11 cellular contexts compared by ENCODE assay signal in the genomic region with DNA sequence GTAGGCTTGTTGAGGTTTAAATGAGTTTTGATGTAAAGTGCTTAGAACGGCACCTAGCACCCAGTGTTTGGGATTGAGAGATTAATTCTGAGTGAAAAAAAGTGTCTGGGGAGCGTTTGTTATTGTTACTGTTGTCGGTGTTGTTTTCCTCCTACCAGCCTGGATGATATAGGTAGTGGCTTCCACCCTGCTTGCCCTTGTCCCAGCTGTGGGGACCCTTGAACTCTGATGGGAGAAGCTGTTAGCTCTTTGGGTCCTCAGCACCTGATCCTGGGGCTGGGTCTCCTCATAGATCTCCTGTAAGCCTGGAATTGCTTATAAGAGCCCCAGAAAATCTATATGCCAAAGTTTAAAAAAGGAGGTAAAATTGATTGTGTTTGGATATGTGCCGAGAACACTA. TPM values are rescaled to one million over a fixed set of nuclear protein-coding genes. Genes with fewer than 3 reads are reported as not detected.
DNase-seq lines count a peak whose midpoint lies in the region; ATAC-seq and TF ChIP-seq lines count a peak whose summit lies in the region.
"Had no signal": no experiment of that assay in that cellular context is flagged by ENCODE, and none has a peak within 500 bp of the region (broad histone marks: within the 10 kb centered on the region; RNA-seq: fewer than 3 reads in every experiment).

No MANE protein-coding gene starts in this region.

- H3K4me1 Mint-ChIP-seq in activated naive CD8-positive, alpha-beta T cell treated with anti-CD3 and anti-CD28 coated beads for 36 hours, result peaks cover 66% of the 10 kb centered on the region

- TF ChIP-seq CTCF in left ventricle myocardium inferior (IDR thresholded peaks at IDR 0.05; ENCODE audit: borderline replicate concordance) (no peak), vagina (IDR thresholded peaks at IDR 0.05) (no peak), ascending aorta (IDR thresholded peaks at IDR 0.05) (no peak)

- intact Hi-C loops in left ventricle myocardium inferior (cut with micrococcal nuclease), result no loop called here
- intact Hi-C loops in Right ventricle myocardium superior (cut with DNase I), result no loop called here
- intact Hi-C loops in vagina (cut with DNase I), result no loop called here
- intact Hi-C loops in ascending aorta (cut with DNase I), result no loop called here

- H3K9me3 ChIP-seq in left ventricle myocardium inferior (replicated peaks) (no peaks in the 10 kb centered on the region), muscle layer of colon (ENCODE audit: low read length) (no peaks in the 10 kb centered on the region), vagina (no peaks in the 10 kb centered on the region), ascending aorta (no peaks in the 10 kb centered on the region)
- H3K9me3 ChIP-seq: Caco-2 had no signal

- H3K36me3 ChIP-seq in left ventricle myocardium inferior, result no peaks in the 10 kb centered on the region
- H3K36me3 ChIP-seq in muscle layer of colon (ENCODE audit: insufficient read depth, low read length), result no peaks in the 10 kb centered on the region
- H3K36me3 ChIP-seq in vagina, result no peaks in the 10 kb centered on the region
- no peaks in the 10 kb centered on the region for H3K36me3 ChIP-seq in ascending aorta

- H3K4me3 Mint-ChIP-seq in activated naive CD8-positive, alpha-beta T cell treated with anti-CD3 and anti-CD28 coated beads for 36 hours, result peak overlapping the region; percentile 96
- H3K4me3 Mint-ChIP-seq: HFFc6 had no signal

- H3K27me3 Mint-ChIP-seq in activated naive CD8-positive, alpha-beta T cell treated with anti-CD3 and anti-CD28 coated beads for 36 hours, result no peaks in the 10 kb centered on the region

- peak overlapping the region; percentile 99 for H3K27ac Mint-ChIP-seq in activated naive CD8-positive, alpha-beta T cell treated with anti-CD3 and anti-CD28 coated beads for 36 hours

- H3K36me3 Mint-ChIP-seq in activated naive CD8-positive, alpha-beta T cell treated with anti-CD3 and anti-CD28 coated beads for 36 hours, result peaks cover 51% of the 10 kb centered on the region

- H3K4me3 ChIP-seq in left ventricle myocardium inferior, result peak overlapping the region; percentile 53
- H3K4me3 ChIP-seq in muscle layer of colon (ENCODE audit: low read depth in 1 of 2, low read length in 2 of 2), result no peak overlapping the region
- peak overlapping the region; percentile 7 for H3K4me3 ChIP-seq in vagina
- peak overlapping the region in 1 of 2 donors; percentile 3 for H3K4me3 ChIP-seq in ascending aorta

- H3K4me1 ChIP-seq in left ventricle myocardium inferior (peaks cover 96% of the 10 kb centered on the region), muscle layer of colon (ENCODE audit: insufficient read depth, low read length) (peaks cover 8% of the 10 kb centered on the region), vagina (peaks cover 75% of the 10 kb centered on the region), ascending aorta (peaks cover 4% of the 10 kb centered on the region in 2 donors)

- H3K27me3 ChIP-seq in left ventricle myocardium inferior (ENCODE audit: low read depth) (no peaks in the 10 kb centered on the region), muscle layer of colon (ENCODE audit: control insufficient read depth in 1 of 2, insufficient read depth in 2 of 2, low read length in 2 of 2) (peaks cover 0 to 10% of the 10 kb centered on the region in 2 donors), vagina (no peaks in the 10 kb centered on the region), ascending aorta (peaks cover 5% of the 10 kb centered on the region)

- no peaks in the 10 kb centered on the region for H3K9me3 Mint-ChIP-seq in activated naive CD8-positive, alpha-beta T cell treated with anti-CD3 and anti-CD28 coated beads for 36 hours
- H3K9me3 Mint-ChIP-seq: HFFc6 had no signal

- H3K9ac ChIP-seq in muscle layer of colon (ENCODE audit: low read length), result no peak overlapping the region

- H3K27ac ChIP-seq in left ventricle myocardium inferior (replicated peaks) (peak overlapping the region; percentile 84), muscle layer of colon (ENCODE audit: low read depth, low read length) (peak overlapping the region; percentile 47), vagina (peak overlapping the region; percentile 85), ascending aorta (peak overlapping the region in 1 of 2 donors; percentile 75)

- no peak for TF ChIP-seq POLR2A in vagina (IDR thresholded peaks at IDR 0.05)

- DNase-seq in left ventricle myocardium inferior (no peak), Right ventricle myocardium superior (no peak), vagina (ENCODE audit: extremely low spot score in 2 of 2) (no peak), ascending aorta (ENCODE audit: low spot score in 2 of 2) (no peak)
- DNase-seq in activated naive CD8-positive, alpha-beta T cell treated with anti-CD3 and anti-CD28 coated beads for 36 hours, result no peak
- DNase-seq in stimulated activated CD4-positive, alpha-beta T cell treated with anti-CD3 and anti-CD28 coated beads, Interleukin-4, amount 100 ng/mL, for 24 hours, result no peak
- DNase-seq: Caco-2, HFFc6 had no signal

- ATAC-seq in Right ventricle myocardium superior (ENCODE audit: poor library complexity) (no peak), HG03439 (IDR thresholded peaks at IDR 0.05; ENCODE audit: unreplicated experiment) (no peak)

RNA-seq across cellular contexts. Expression of a gene that starts 4.9 kb away (rescaled TPM):
- total RNA-seq in left ventricle myocardium inferior, result 8.7 TPM
- 12.0 TPM for total RNA-seq in Right ventricle myocardium superior
- 100 to 1,000 TPM; 215 to 219 TPM for total RNA-seq in activated naive CD8-positive, alpha-beta T cell treated with anti-CD3 and anti-CD28 coated beads for 36 hours
- 22.1 TPM for total RNA-seq in vagina
- 10.7 TPM for total RNA-seq in ascending aorta

RNA-seq across cellular contexts. Expression of a gene that starts 35.3 kb away (rescaled TPM):
- total RNA-seq in left ventricle myocardium inferior (not detected), Right ventricle myocardium superior (not detected), vagina (not detected), ascending aorta (not detected)
- total RNA-seq in activated naive CD8-positive, alpha-beta T cell treated with anti-CD3 and anti-CD28 coated beads for 36 hours, result under 1 TPM; 0.62 to 0.68 TPM
- total RNA-seq: Caco-2, left lobe of liver had no signal

Comparison
In these comparisons a context has a peak if more than half of its experiments do, and no peak if none do; other contexts are left out.
1. H3K4me3 ChIP-seq: peak in left ventricle myocardium inferior (single experiment) and vagina (2 of 2); none in muscle layer of colon (0 of 2).